Comparison of ENCODE assay signal across 8 cellular contexts in the genomic region with DNA sequence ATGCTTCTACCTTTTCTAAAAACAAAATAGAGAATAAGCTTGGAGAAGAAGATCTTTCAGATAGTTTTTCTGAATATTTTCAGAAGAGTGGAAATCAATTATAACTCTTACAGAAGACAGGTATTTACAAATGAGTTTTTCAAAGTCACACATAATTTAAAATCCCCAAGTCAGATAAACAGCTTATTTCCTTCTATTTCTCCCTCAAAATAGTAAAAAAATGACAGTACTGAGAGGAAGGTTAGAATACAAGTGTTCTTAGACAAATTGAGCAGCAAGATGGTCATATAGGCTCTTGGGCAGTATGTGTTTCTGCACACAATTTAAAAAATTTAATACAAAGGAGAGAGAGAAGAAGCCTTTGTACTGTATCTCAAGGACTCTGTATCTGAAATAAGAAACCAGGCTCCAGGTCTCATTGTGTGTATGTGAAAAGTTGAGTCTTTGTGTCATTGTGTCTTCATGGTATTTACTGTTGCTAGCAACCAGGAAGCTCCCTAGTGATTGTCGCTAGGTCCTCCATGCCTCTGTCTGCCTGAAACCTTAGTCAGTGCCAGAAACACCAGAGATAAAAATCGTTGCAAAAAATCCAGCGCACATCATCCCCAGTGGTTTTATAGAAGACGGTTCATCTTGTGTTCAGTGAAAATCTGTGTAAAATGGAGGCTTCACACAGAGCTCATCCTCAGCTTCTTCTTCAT. TPM values are rescaled to one million over a fixed set of nuclear protein-coding genes. Genes with fewer than 3 reads are reported as not detected.
A peak's percentile ranks its signal among the peaks of the same experiment; 100 is the strongest.
DNase-seq lines count a peak whose midpoint lies in the region; ATAC-seq and TF ChIP-seq lines count a peak whose summit lies in the region.

No MANE protein-coding gene starts in this region.

- no peaks in the 10 kb centered on the region for H3K4me1 ChIP-seq in prostate gland (replicated peaks)

- peaks cover 4% of the 10 kb centered on the region for H3K27me3 Mint-ChIP-seq in CD4-positive, alpha-beta T cell

- no peak overlapping the region for H3K4me3 Mint-ChIP-seq in CD4-positive, alpha-beta T cell

- no peaks in the 10 kb centered on the region for H3K9me3 ChIP-seq in CD4-positive, alpha-beta T cell (ENCODE audit: control insufficient read depth, low read length)
- no peaks in the 10 kb centered on the region for H3K9me3 ChIP-seq in prostate gland

- no peak for DNase-seq in CD4-positive, alpha-beta T cell
- peak; percentile 75 for DNase-seq in LHCN-M2 (ENCODE audit: low read depth)
- peak; percentile 51 for DNase-seq in fibroblast of the conjunctiva (ENCODE audit: low read depth)
- no peak for DNase-seq in prostate gland (ENCODE audit: low spot score)
- DNase-seq in GM20000 (ENCODE audit: low spot score) = no peak
- DNase-seq in HEK293T (ENCODE audit: extremely low spot score) = no peak

- H3K27ac Mint-ChIP-seq in CD4-positive, alpha-beta T cell = no peak overlapping the region

- no peaks in the 10 kb centered on the region for H3K36me3 Mint-ChIP-seq in CD4-positive, alpha-beta T cell (ENCODE audit: low read depth)

- CTCF ChIA-PET in CD4-positive, alpha-beta T cell (lab: Charles Lee) = interaction anchor here (1.5 kb wide), 1 partner anchor 33 kb away, joined by 4 read pairs; no protein-coding TSS in a partner anchor
- CTCF ChIA-PET in HEK293T (lab: Yijun Ruan, JAX) = interaction anchor here (0.6 to 1.4 kb wide), 3 partner anchors 13 to 31 kb away, joined by 3 to 4 read pairs (median 3); no protein-coding TSS in a partner anchor

- H3K4me3 ChIP-seq in prostate gland = no peak overlapping the region

- TF ChIP-seq CTCF in CD4-positive, alpha-beta T cell (IDR thresholded peaks at IDR 0.05) = no peak
- TF ChIP-seq CTCF in prostate gland (IDR thresholded peaks at IDR 0.05) (no peak), GM20000 (IDR thresholded peaks at IDR 0.05; ENCODE audit: extremely low read depth, missing control alignments) (no peak)

- no peak for TF ChIP-seq POLR2A in prostate gland (IDR thresholded peaks at IDR 0.05)

- no peaks in the 10 kb centered on the region for H3K27me3 ChIP-seq in CD4-positive, alpha-beta T cell (ENCODE audit: control insufficient read depth, insufficient read depth, low read length)
- H3K27me3 ChIP-seq in prostate gland (replicated peaks; ENCODE audit: insufficient read depth) = no peaks in the 10 kb centered on the region

- whole genome bisulfite sequencing in prostate gland = 5% methylated on average over 4 of the region's 4 CpGs

- peak; percentile 72 for ATAC-seq in CD4-positive, alpha-beta T cell (ENCODE audit: poor library complexity)
- peak; percentile 85 for ATAC-seq in SK-N-SH treated with all-trans-retinoic acid at 6 μM for 48 hours
- no peak for ATAC-seq in GM19455 (IDR thresholded peaks at IDR 0.05; ENCODE audit: unreplicated experiment)

- H3K27ac ChIP-seq in CD4-positive, alpha-beta T cell (ENCODE audit: low read depth, low read length) = no peak overlapping the region
- H3K27ac ChIP-seq in prostate gland = peak overlapping the region; percentile 46 to 59

- intact Hi-C loops in CD4-positive, alpha-beta T cell (cut with DNase I, micrococcal nuclease) = no loop called here
- intact Hi-C loops in prostate gland (cut with DNase I) = no loop called here

- POLR2A ChIA-PET in CD4-positive, alpha-beta T cell (lab: Charles Lee) = interaction anchor here (0.9 to 2.3 kb wide), 2 partner anchors 14 to 71 kb away, joined by 5 to 6 read pairs; a partner anchor contains a TSS
- POLR2A ChIA-PET in HEK293T (lab: Yijun Ruan, JAX) = interaction anchor here (0.7 to 1.3 kb wide), 4 partner anchors 13 to 71 kb away, joined by 3 to 9 read pairs (median 4); a partner anchor contains a TSS

- peaks cover 13% of the 10 kb centered on the region for H3K4me1 Mint-ChIP-seq in CD4-positive, alpha-beta T cell (ENCODE audit: low read depth)

- H3K9me3 Mint-ChIP-seq in CD4-positive, alpha-beta T cell = no peaks in the 10 kb centered on the region

- H3K36me3 ChIP-seq in prostate gland = no peaks in the 10 kb centered on the region

TF ChIP-seq in SK-N-SH treated with all-trans-retinoic acid at 6 μM for 48 hours, 23 proteins besides CTCF, POLR2A, EP300 and RAD21:
- TF ChIP-seq, protein P1, sequence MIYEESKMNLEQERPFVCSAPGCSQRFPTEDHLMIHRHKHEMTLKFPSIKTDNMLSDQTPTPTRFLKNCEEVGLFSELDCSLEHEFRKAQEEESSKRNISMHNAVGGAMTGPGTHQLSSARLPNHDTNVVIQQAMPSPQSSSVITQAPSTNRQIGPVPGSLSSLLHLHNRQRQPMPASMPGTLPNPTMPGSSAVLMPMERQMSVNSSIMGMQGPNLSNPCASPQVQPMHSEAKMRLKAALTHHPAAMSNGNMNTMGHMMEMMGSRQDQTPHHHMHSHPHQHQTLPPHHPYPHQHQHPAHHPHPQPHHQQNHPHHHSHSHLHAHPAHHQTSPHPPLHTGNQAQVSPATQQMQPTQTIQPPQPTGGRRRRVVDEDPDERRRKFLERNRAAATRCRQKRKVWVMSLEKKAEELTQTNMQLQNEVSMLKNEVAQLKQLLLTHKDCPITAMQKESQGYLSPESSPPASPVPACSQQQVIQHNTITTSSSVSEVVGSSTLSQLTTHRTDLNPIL (CRISPR knock-in tag; IDR thresholded peaks at IDR 0.05; ENCODE audit: low read depth) = 0 out of 2 replicates have a peak, but pooled peaks have one; percentile 25
- TF ChIP-seq ZFP30 (CRISPR knock-in tag; IDR thresholded peaks at IDR 0.05) = no peak
TF ChIP-seq in SK-N-SH treated with all-trans-retinoic acid at 6 μM for 48 hours: peak in this region for 1.

TF ChIP-seq in HEK293T, 16 proteins besides CTCF, POLR2A, EP300 and RAD21:
- TF ChIP-seq TARDBP (IDR thresholded peaks at IDR 0.05) (no peak), FOXA1 (IDR thresholded peaks at IDR 0.05) (no peak)

RNA-seq across cellular contexts. Expression of a gene that starts 12.9 kb away (rescaled TPM):
- 100 to 1,000 TPM; 295 to 305 TPM for total RNA-seq in CD4-positive, alpha-beta T cell
- total RNA-seq in LHCN-M2 (2014; rRNA removed) (953 and 1,210 TPM in 2 replicates), prostate gland (100 to 1,000 TPM in 1 of 2 donors, 10 to 100 TPM in 1; 81.6 to 253 TPM)
- 1,516 TPM for polyA plus RNA-seq in LHCN-M2 (2012)

Comparison
In these comparisons a context has a peak if more than half of its experiments do, and no peak if none do; other contexts are left out.
1. DNase-seq: peak in LHCN-M2 (single experiment) and fibroblast of the conjunctiva (single experiment); none in CD4-positive, alpha-beta T cell (0 of 10), prostate gland (single experiment), GM20000 (single experiment) and HEK293T (single experiment).